In genomic region chr13:113493315-113493951, GRCh38 we compare ENCODE assay signal across 8 cellular contexts. TPM values are rescaled to one million over a fixed set of nuclear protein-coding genes. Genes with fewer than 3 reads are reported as not detected.
DNase-seq lines count a peak whose midpoint lies in the region; ATAC-seq and TF ChIP-seq lines count a peak whose summit lies in the region.

No MANE protein-coding gene starts in this region.

- intact Hi-C loops in activated CD4-positive, alpha-beta T cell treated with anti-CD3 and anti-CD28 coated beads for 36 hours (cut with DNase I, micrococcal nuclease) = loop anchor here (5.0 to 10.0 kb wide), 5 partner anchors 89 to 909 kb away; partner anchors contain the start of genes CUL4A (in 1 of the 2), PCID2 (in 1 of the 2), RASA3 (in 1 of the 2) and TFDP1 (in 1 of the 2)
- intact Hi-C loops in psoas muscle (cut with DNase I) = no loop called here

- ATAC-seq in activated CD4-positive, alpha-beta T cell treated with anti-CD3 and anti-CD28 coated beads for 36 hours = peak; percentile 66
- ATAC-seq in HG03565 (IDR thresholded peaks at IDR 0.05; ENCODE audit: unreplicated experiment) (peak; percentile 21), psoas muscle (peak in 3 of 4 donors; percentile 27 to 56 (median 34))

- no peak overlapping the region for H2AFZ ChIP-seq in SK-N-SH (ENCODE audit: low read depth)

- H3K4me2 ChIP-seq in SK-N-SH = peak overlapping the region; percentile 92

- POLR2A ChIA-PET in activated CD4-positive, alpha-beta T cell treated with anti-CD3 and anti-CD28 coated beads for 36 hours (lab: Charles Lee) = interaction anchor here (0.6 kb wide), 1 partner anchor 10 kb away, joined by 3 read pairs; no protein-coding TSS in a partner anchor
- POLR2A ChIA-PET in SK-N-SH (lab: Yijun Ruan, JAX) = interaction anchor here (0.5 kb wide), 1 partner anchor 23 kb away, joined by 3 read pairs; no protein-coding TSS in a partner anchor

- no peaks in the 10 kb centered on the region for H3K27me3 Mint-ChIP-seq in activated CD4-positive, alpha-beta T cell treated with anti-CD3 and anti-CD28 coated beads for 36 hours

- no peaks in the 10 kb centered on the region for H3K9me3 ChIP-seq in SK-N-SH
- no peaks in the 10 kb centered on the region for H3K9me3 ChIP-seq in psoas muscle

- H3K4me3 Mint-ChIP-seq in activated CD4-positive, alpha-beta T cell treated with anti-CD3 and anti-CD28 coated beads for 36 hours = peak overlapping the region; percentile 16

- TF ChIP-seq EP300 in SK-N-SH (IDR thresholded peaks at IDR 0.05; ENCODE audit: borderline replicate concordance in 1 of 2, low read depth in 1 of 2, low read length in 1 of 2) = peak in 1 of 2 experiments; percentile 72; a peak in 1 of 4 replicates

- no peaks in the 10 kb centered on the region for H3K9me2 ChIP-seq in SK-N-SH

- TF ChIP-seq RAD21 in SK-N-SH (IDR thresholded peaks at IDR 0.05; ENCODE audit: low read length) = no peak

- peak overlapping the region; percentile 56 to 87 for H3K27ac ChIP-seq in SK-N-SH (ENCODE audit: low read depth in 2 of 2, low read length in 1 of 2)
- peak overlapping the region; percentile 80 for H3K27ac ChIP-seq in psoas muscle

- H3K36me3 ChIP-seq in SK-N-SH (replicated peaks in 1 of 2; ENCODE audit: control insufficient read depth in 1 of 2, insufficient read depth in 2 of 2, low read length in 1 of 2) (peaks cover 33 to 41% of the 10 kb centered on the region in 2 experiments), psoas muscle (ENCODE audit: insufficient read depth in 1 of 2, low read depth in 1 of 2) (peaks cover 0 to 30% of the 10 kb centered on the region in 2 donors)

- H3K4me1 ChIP-seq in SK-N-SH (ENCODE audit: control insufficient read depth in 1 of 2, insufficient read depth in 2 of 2, low read depth in 1 of 2, low read length in 1 of 2) (peaks cover 23 to 29% of the 10 kb centered on the region in 2 experiments; a peak in 3 of 4 replicates), psoas muscle (peaks cover 50% of the 10 kb centered on the region)

- no peaks in the 10 kb centered on the region for H3K27me3 ChIP-seq in SK-N-SH (ENCODE audit: insufficient read depth)
- no peaks in the 10 kb centered on the region for H3K27me3 ChIP-seq in psoas muscle (ENCODE audit: insufficient read depth in 3 of 3, low read length in 2 of 3)

- peaks cover 60% of the 10 kb centered on the region for H4K20me1 ChIP-seq in SK-N-SH (ENCODE audit: insufficient read depth)

- DNase-seq in activated CD4-positive, alpha-beta T cell treated with anti-CD3 and anti-CD28 coated beads for 36 hours = peak; percentile 22
- no peak for DNase-seq in activated CD4-positive, alpha-beta T cell treated with anti-CD3 and anti-CD28 coated beads for 48 hours
- no peak for DNase-seq in SK-N-SH
- peak; percentile 70 to 86 for DNase-seq in erythroblast (lab: John Stamatoyannopoulos, UW)
- DNase-seq in psoas muscle = no peak
- no peak for DNase-seq in NCI-H2107 treated with DMSO at 0.1 percent for 48 hours (lab: John Stamatoyannopoulos, UW; ENCODE audit: unreplicated experiment)
- DNase-seq in stimulated activated naive CD4-positive, alpha-beta T cell treated with Interleukin-2 at 50 U/mL for 16 hours (lab: John Stamatoyannopoulos, UW) = no peak

- peaks cover 52% of the 10 kb centered on the region for H3K4me1 Mint-ChIP-seq in activated CD4-positive, alpha-beta T cell treated with anti-CD3 and anti-CD28 coated beads for 36 hours

- CTCF ChIA-PET in activated CD4-positive, alpha-beta T cell treated with anti-CD3 and anti-CD28 coated beads for 36 hours (lab: Charles Lee) = interaction anchor here (0.9 to 1.9 kb wide), 2 partner anchors 10 to 68 kb away, joined by 3 to 10 read pairs; no protein-coding TSS in a partner anchor
- CTCF ChIA-PET in SK-N-SH (lab: Yijun Ruan, JAX) = interaction anchor here (1.0 to 6.5 kb wide), 2 partner anchors 36 to 69 kb away, joined by 4 to 41 read pairs; no protein-coding TSS in a partner anchor

- peak; percentile 18 for TF ChIP-seq POLR2A in erythroblast (IDR thresholded peaks at IDR 0.05; ENCODE audit: low read length)

- peaks cover 23% of the 10 kb centered on the region for H3F3A ChIP-seq in SK-N-SH (replicated peaks; ENCODE audit: insufficient read depth)

- TF ChIP-seq CTCF in SK-N-SH (IDR thresholded peaks at IDR 0.05) (no peak), psoas muscle (IDR thresholded peaks at IDR 0.05) (no peak)

- peaks cover 92% of the 10 kb centered on the region for H3K79me2 ChIP-seq in SK-N-SH (ENCODE audit: insufficient read depth)

- WGBS in SK-N-SH (ENCODE audit: low lambda C conversion rate) = 18% methylated on average over 5 of the region's 5 CpGs
- WGBS in psoas muscle, 3 donors = 33 to 40% (median 37%) methylated on average over 5 of the region's 5 CpGs

- H3K4me3 ChIP-seq in SK-N-SH (ENCODE audit: low read depth in 2 of 2, low read length in 1 of 2) (peak overlapping the region; percentile 16 to 83; a peak in 3 of 4 replicates), psoas muscle (peak overlapping the region; percentile 32)

- H3K36me3 Mint-ChIP-seq in activated CD4-positive, alpha-beta T cell treated with anti-CD3 and anti-CD28 coated beads for 36 hours (ENCODE audit: low read depth) = peaks cover 26% of the 10 kb centered on the region

- H3K9me3 Mint-ChIP-seq in activated CD4-positive, alpha-beta T cell treated with anti-CD3 and anti-CD28 coated beads for 36 hours (ENCODE audit: low read depth) = no peaks in the 10 kb centered on the region

- peak overlapping the region; percentile 51; the same call in 1 of the 2 replicates for H3K9ac ChIP-seq in SK-N-SH

- peak overlapping the region; percentile 61 for H3K27ac Mint-ChIP-seq in activated CD4-positive, alpha-beta T cell treated with anti-CD3 and anti-CD28 coated beads for 36 hours

TF ChIP-seq in SK-N-SH, 30 proteins besides CTCF, POLR2A, EP300 and RAD21 (continues in another document):
- TF ChIP-seq EZH2phosphoT487 (IDR thresholded peaks at IDR 0.05; ENCODE audit: borderline replicate concordance, low read depth) (no peak), TAF1 (IDR thresholded peaks at IDR 0.05; ENCODE audit: borderline replicate concordance, low read depth, low read length) (no peak), GABPA (IDR thresholded peaks at IDR 0.05; ENCODE audit: low read depth) (no peak), FOSL2 (IDR thresholded peaks at IDR 0.05; ENCODE audit: borderline replicate concordance, low read depth) (peak; percentile 97), REST (IDR thresholded peaks at IDR 0.05; ENCODE audit: low read depth, low read length) (no peak), POLR2AphosphoS5 (IDR thresholded peaks at IDR 0.05; ENCODE audit: low read depth, low read length) (peak; percentile 45; the same call in 1 of the 2 replicates), USF2 (IDR thresholded peaks at IDR 0.05; ENCODE audit: borderline replicate concordance, low read depth, low read length) (no peak), TEAD4 (IDR thresholded peaks at IDR 0.05; ENCODE audit: borderline replicate concordance, insufficient read depth) (peak; percentile 59; the same call in 1 of the 2 replicates), FOXJ3 (CRISPR knock-in tag; IDR thresholded peaks at IDR 0.05) (no peak)

RNA-seq across cellular contexts. Expression of gene DCUN1D2, which starts 2.9 kb away (rescaled TPM):
- total RNA-seq in activated CD4-positive, alpha-beta T cell treated with anti-CD3 and anti-CD28 coated beads for 36 hours = 10 to 100 TPM; 12.1 to 15.3 TPM
- polyA plus RNA-seq in SK-N-SH (2012; rRNA removed) = 11.0 and 13.0 TPM in 2 replicates
- 7.2 and 7.4 TPM in 2 replicates for polyA plus RNA-seq in SK-N-SH (2012; cell fraction: cytosol; rRNA removed)
- polyA plus RNA-seq in SK-N-SH (2012; cell fraction: nucleus; rRNA removed) = 58.3 and 68.7 TPM in 2 replicates
- 10 to 100 TPM; 65.7 to 87.0 (median 77.6) TPM for total RNA-seq in psoas muscle
- polyA plus RNA-seq in psoas muscle = 100 to 1,000 TPM in 1 of 3 donors, 10 to 100 TPM in 2; 32.4 to 151 (median 57.2) TPM

RNA-seq across cellular contexts. Expression of gene ADPRHL1, which starts 40.1 kb away (rescaled TPM):
- total RNA-seq in activated CD4-positive, alpha-beta T cell treated with anti-CD3 and anti-CD28 coated beads for 36 hours = under 1 TPM; 0.25 to 0.49 TPM
- polyA plus RNA-seq in SK-N-SH (2012; rRNA removed) (1.0 and 1.2 TPM in 2 replicates), psoas muscle (100 to 1,000 TPM; 219 to 326 (median 249) TPM)
- 0.64 and 0.81 TPM in 2 replicates for polyA plus RNA-seq in SK-N-SH (2012; cell fraction: cytosol; rRNA removed)
- polyA plus RNA-seq in SK-N-SH (2012; cell fraction: nucleus; rRNA removed) = 4.6 and 4.9 TPM in 2 replicates
- 100 to 1,000 TPM; 186 to 776 (median 416) TPM for total RNA-seq in psoas muscle

Comparison
In these comparisons a context has a peak if more than half of its experiments do, and no peak if none do; other contexts are left out.
1. DNase-seq: peak in activated CD4-positive, alpha-beta T cell treated with anti-CD3 and anti-CD28 coated beads for 36 hours (single experiment) and erythroblast (2 of 2); none in activated CD4-positive, alpha-beta T cell treated with anti-CD3 and anti-CD28 coated beads for 48 hours (single experiment), SK-N-SH (single experiment), psoas muscle (0 of 2), NCI-H2107 treated with DMSO at 0.1 percent for 48 hours (single experiment) and stimulated activated naive CD4-positive, alpha-beta T cell treated with Interleukin-2 at 50 U/mL for 16 hours (single experiment).
2. RNA of gene DCUN1D2, which starts 2.9 kb away (total RNA-seq): 65.7 to 87.0 TPM in psoas muscle; 12.1 to 15.3 TPM in activated CD4-positive, alpha-beta T cell treated with anti-CD3 and anti-CD28 coated beads for 36 hours; every median in the first group is over 4 times any median in the second.
3. RNA of gene ADPRHL1, which starts 40.1 kb away (total RNA-seq): 186 to 776 TPM in psoas muscle; 0.25 to 0.49 TPM in activated CD4-positive, alpha-beta T cell treated with anti-CD3 and anti-CD28 coated beads for 36 hours; every median in the first group is over 100 times any median in the second.
4. intact Hi-C loops: an anchor here in activated CD4-positive, alpha-beta T cell treated with anti-CD3 and anti-CD28 coated beads for 36 hours (5.0 to 10.0 kb wide); none called in psoas muscle.
5. Peak in every context shown above with its lines, with median percentiles within 50 percentile points of each other: ATAC-seq.